In the genomic region with DNA sequence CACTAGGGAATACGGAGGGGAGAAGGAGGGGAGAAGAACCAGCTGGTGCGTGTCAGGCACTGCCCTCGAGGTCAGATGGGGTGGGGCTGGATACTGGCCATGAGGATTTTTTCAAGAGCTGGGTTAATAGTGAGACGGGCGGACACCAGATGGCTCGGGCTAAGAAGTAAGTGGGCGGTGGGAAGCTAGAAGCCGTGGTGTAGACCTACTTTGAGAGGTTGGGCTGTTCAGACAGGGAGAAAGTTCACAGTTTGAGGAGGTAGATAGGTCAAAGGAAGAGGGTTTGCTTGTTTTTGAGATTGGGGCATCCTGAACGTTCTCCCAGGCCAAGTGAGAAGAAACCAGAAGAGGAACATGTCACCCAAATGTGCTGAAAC, we compare ENCODE assay signal across 9 cellular contexts.
DNase-seq lines count a peak whose midpoint lies in the region; ATAC-seq and TF ChIP-seq lines count a peak whose summit lies in the region.
"Had no signal": no experiment of that assay in that cellular context is flagged by ENCODE, and none has a peak within 500 bp of the region (broad histone marks: within the 10 kb centered on the region; RNA-seq: fewer than 3 reads in every experiment).

No MANE protein-coding gene starts in this region.

- no peaks in the 10 kb centered on the region for H3K27me3 ChIP-seq in GM06990 (replicated peaks; ENCODE audit: control insufficient read depth, insufficient read depth, low read length)
- no peaks in the 10 kb centered on the region for H3K27me3 ChIP-seq in dorsolateral prefrontal cortex
- no peaks in the 10 kb centered on the region for H3K27me3 ChIP-seq in parathyroid adenoma (ENCODE audit: control insufficient read depth, insufficient read depth, low read length)
- H3K27me3 ChIP-seq: body of pancreas had no signal

- intact Hi-C loops in dorsolateral prefrontal cortex (cut with DNase I): no loop called here

- H3K4me3 ChIP-seq in GM06990 (replicated peaks; ENCODE audit: low read depth, low read length) (peak overlapping the region; percentile 33), dorsolateral prefrontal cortex (no peak overlapping the region), parathyroid adenoma (ENCODE audit: low read depth, low read length) (no peak overlapping the region)
- H3K4me3 ChIP-seq in Jurkat, Clone E6-1 (ENCODE audit: low read length): peak overlapping the region; percentile 38
- H3K4me3 ChIP-seq: body of pancreas had no signal

- no peak overlapping the region for H3K9ac ChIP-seq in parathyroid adenoma

- no peak overlapping the region for H2AFZ ChIP-seq in parathyroid adenoma

- TF ChIP-seq CTCF in GM06990 (IDR thresholded peaks at IDR 0.05; ENCODE audit: insufficient read depth, low read length, poor library complexity, severe bottlenecking) (no peak), dorsolateral prefrontal cortex (IDR thresholded peaks at IDR 0.05 in 54 of 56, conservative IDR thresholded peaks at IDR 0.05 in 2 of 56; ENCODE audit: low read depth in 1 of 56, partially characterized antibody in 56 of 56) (no peak), parathyroid adenoma (IDR thresholded peaks at IDR 0.05) (no peak)

- no peaks in the 10 kb centered on the region for H3K9me3 ChIP-seq in parathyroid adenoma (ENCODE audit: control insufficient read depth, low read length)
- H3K9me3 ChIP-seq: body of pancreas had no signal

- H3K27ac ChIP-seq in dorsolateral prefrontal cortex (peak overlapping the region in 57 of 59 donors; percentile 6 to 98 (median 67)), parathyroid adenoma (peak overlapping the region; percentile 13)

- H3K4me1 ChIP-seq in parathyroid adenoma: peaks cover 32% of the 10 kb centered on the region

- no peak overlapping the region for H3K4me2 ChIP-seq in parathyroid adenoma (ENCODE audit: low read length)

- no peaks in the 10 kb centered on the region for H3K36me3 ChIP-seq in GM06990 (ENCODE audit: control insufficient read depth, insufficient read depth, low read length)
- H3K36me3 ChIP-seq in parathyroid adenoma (ENCODE audit: control insufficient read depth, insufficient read depth, low read length): no peaks in the 10 kb centered on the region

- DNase-seq in GM06990 (ENCODE audit: extremely low read depth, insufficient read length) (peak; percentile 54), dorsolateral prefrontal cortex (no peak), middle frontal gyrus (ENCODE audit: extremely low spot score, low spot score) (no peak), NCI-H187 treated with DMSO at 0.1 percent for 48 hours (lab: John Stamatoyannopoulos, UW) (no peak)
- DNase-seq in Jurkat, Clone E6-1 (ENCODE audit: low read depth, low spot score): no peak
- no peak for DNase-seq in stimulated activated CD4-positive, alpha-beta T cell treated with anti-CD3 and anti-CD28 coated beads, Interleukin-4, amount 100 ng/mL, for 24 hours

- no peak for ATAC-seq in HG02870 (IDR thresholded peaks at IDR 0.05; ENCODE audit: unreplicated experiment)
- ATAC-seq: body of pancreas had no signal

- H3K79me2 ChIP-seq in parathyroid adenoma: peaks cover 66% of the 10 kb centered on the region

Comparison
In these comparisons a context has a peak if more than half of its experiments do, and no peak if none do; other contexts are left out.
1. H3K4me3 ChIP-seq: peak in GM06990 (single experiment) and Jurkat, Clone E6-1 (single experiment); none in dorsolateral prefrontal cortex (0 of 59) and parathyroid adenoma (single experiment).